Comparison of ENCODE assay signal across 16 cellular contexts in the genomic region with DNA sequence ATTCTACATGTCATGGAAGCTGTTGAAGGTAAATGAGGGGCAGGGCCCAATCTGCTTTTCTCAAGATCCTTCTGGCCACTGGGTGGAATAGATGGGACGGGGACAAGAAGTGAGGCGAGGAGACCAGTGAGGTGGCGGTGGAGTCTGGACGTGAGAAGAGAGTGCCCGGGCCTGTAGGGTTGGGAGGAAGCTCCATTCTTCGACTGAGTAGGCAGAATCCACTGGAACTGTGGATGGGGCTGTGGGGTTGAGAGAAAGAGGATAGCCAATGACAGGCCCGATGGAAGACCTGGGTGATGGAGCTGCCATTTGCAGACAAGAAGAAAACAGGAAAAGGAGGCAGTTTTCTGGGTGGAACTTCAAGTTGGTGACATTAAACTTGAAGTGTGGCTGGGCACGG. TPM values are rescaled to one million over a fixed set of nuclear protein-coding genes. Genes with fewer than 3 reads are reported as not detected.
"Had no signal": no experiment of that assay in that cellular context is flagged by ENCODE, and none has a peak within 500 bp of the region (broad histone marks: within the 10 kb centered on the region; RNA-seq: fewer than 3 reads in every experiment).

No MANE protein-coding gene starts in this region.

- H3K27ac Mint-ChIP-seq: activated naive CD4-positive, alpha-beta T cell treated with anti-CD3 and anti-CD28 coated beads for 36 hours; activated naive CD8-positive, alpha-beta T cell treated with anti-CD3 and anti-CD28 coated beads, Interleukin-2, amount 50 U/mL, for 24 hours; activated T-helper 1 cell treated with anti-CD3 and anti-CD28 coated beads, Interleukin-12 subunit alpha, Interleukin-12 subunit beta, Interleukin-2, Interleukin-4 antibody, amounts not matched to agents 30 ng/mL and 10 ng/mL and 1 ng/mL, durations not matched to agents 14 hours and 24 hours and 36 hours had no signal

- H3K9me3 ChIP-seq: breast epithelium, esophagus squamous epithelium, neutrophil, vagina had no signal

- H3K4me3 ChIP-seq: breast epithelium, esophagus squamous epithelium, vagina had no signal

- H3K4me1 Mint-ChIP-seq: activated naive CD8-positive, alpha-beta T cell treated with anti-CD3 and anti-CD28 coated beads, Interleukin-2, amount 50 U/mL, for 24 hours; stimulated activated naive CD8-positive, alpha-beta T cell treated with anti-CD3 and anti-CD28 coated beads, Interleukin-15, amount 100 ng/mL, for 72 hours had no signal

- H3K27me3 Mint-ChIP-seq: stimulated activated naive CD8-positive, alpha-beta T cell treated with anti-CD3 and anti-CD28 coated beads, Interleukin-15, amount 100 ng/mL, for 72 hours had no signal

- H3K27ac ChIP-seq: breast epithelium, neutrophil, vagina had no signal

- DNase-seq: activated CD4-positive, CD25-positive, alpha-beta regulatory T cell treated with anti-CD3 and anti-CD28 coated beads, Interleukin-2, amount 50 U/mL, for 72 hours; activated naive CD4-positive, alpha-beta T cell treated with anti-CD3 and anti-CD28 coated beads for 36 hours; activated naive CD8-positive, alpha-beta T cell treated with anti-CD3 and anti-CD28 coated beads, Interleukin-2, amount 50 U/mL, for 24 hours; esophagus squamous epithelium; kidney glomerular epithelial cell; mesendoderm; small intestine; stimulated activated naive CD8-positive, alpha-beta T cell treated with anti-CD3 and anti-CD28 coated beads, Interleukin-15, amount 100 ng/mL, for 72 hours; T-helper 1 cell; T1000 had no signal

- H3K9me3 Mint-ChIP-seq: activated naive CD8-positive, alpha-beta T cell treated with anti-CD3 and anti-CD28 coated beads, Interleukin-2, amount 50 U/mL, for 24 hours; activated T-helper 1 cell treated with anti-CD3 and anti-CD28 coated beads, Interleukin-12 subunit alpha, Interleukin-12 subunit beta, Interleukin-2, Interleukin-4 antibody, amounts not matched to agents 30 ng/mL and 10 ng/mL and 1 ng/mL, durations not matched to agents 14 hours and 24 hours and 36 hours; stimulated activated naive CD8-positive, alpha-beta T cell treated with anti-CD3 and anti-CD28 coated beads, Interleukin-15, amount 100 ng/mL, for 72 hours had no signal

- H3K36me3 ChIP-seq: breast epithelium, esophagus squamous epithelium, neutrophil, vagina had no signal

- H3K4me1 ChIP-seq: breast epithelium, vagina had no signal

- H3K27me3 ChIP-seq: breast epithelium, esophagus squamous epithelium, neutrophil, vagina had no signal

- H3K4me3 Mint-ChIP-seq: activated naive CD4-positive, alpha-beta T cell treated with anti-CD3 and anti-CD28 coated beads for 36 hours; activated naive CD8-positive, alpha-beta T cell treated with anti-CD3 and anti-CD28 coated beads, Interleukin-2, amount 50 U/mL, for 24 hours; activated T-helper 1 cell treated with anti-CD3 and anti-CD28 coated beads, Interleukin-12 subunit alpha, Interleukin-12 subunit beta, Interleukin-2, Interleukin-4 antibody, amounts not matched to agents 30 ng/mL and 10 ng/mL and 1 ng/mL, durations not matched to agents 14 hours and 24 hours and 36 hours; stimulated activated naive CD8-positive, alpha-beta T cell treated with anti-CD3 and anti-CD28 coated beads, Interleukin-15, amount 100 ng/mL, for 72 hours had no signal

- FAIRE-seq: endothelial cell of umbilical vein, small intestine had no signal

RNA-seq across cellular contexts. Expression of gene SLC1A7, which starts 10.3 kb away (rescaled TPM):
- total RNA-seq: activated CD8-positive, alpha-beta memory T cell treated with anti-CD3 and anti-CD28 coated beads for 36 hours; activated naive CD4-positive, alpha-beta T cell treated with anti-CD3 and anti-CD28 coated beads for 36 hours; activated T-helper 1 cell treated with anti-CD3 and anti-CD28 coated beads, Interleukin-12 subunit alpha, Interleukin-12 subunit beta, Interleukin-2, Interleukin-4 antibody, amounts not matched to agents 30 ng/mL and 10 ng/mL and 1 ng/mL, durations not matched to agents 14 hours and 24 hours and 36 hours; endothelial cell of umbilical vein; vagina had no signal
